Comparison of ENCODE assay signal across 34 cellular contexts in genomic region chr4:73345399-73345975, GRCh38. TPM values are rescaled to one million over a fixed set of nuclear protein-coding genes. Genes with fewer than 3 reads are reported as not detected.
DNase-seq lines count a peak whose midpoint lies in the region; ATAC-seq, FAIRE-seq and TF ChIP-seq lines count a peak whose summit lies in the region.
"Had no signal": no experiment of that assay in that cellular context is flagged by ENCODE, and none has a peak within 500 bp of the region (broad histone marks: within the 10 kb centered on the region; RNA-seq: fewer than 3 reads in every experiment).

No MANE protein-coding gene starts in this region.

- CTCF ChIA-PET in HepG2 (lab: Yijun Ruan, JAX; ENCODE audit: low intra/inter-chr PET ratio, low total read pairs) = no interaction called here

- H2AFZ ChIP-seq in HepG2 (ENCODE audit: low read length) = no peak overlapping the region
- H2AFZ ChIP-seq: GM23248 had no signal

- in situ Hi-C loops in HepG2 (cut with HindIII; ENCODE audit: extremely low pct_ligation_motif_present, low pct_unique_long_range_greater_than_20kb) = loop anchor here (25.0 kb wide), 1 partner anchor 242 kb away; no protein-coding TSS in a partner anchor

- peak in 1 of 2 experiments; percentile 48; a peak in 1 of 4 replicates for TF ChIP-seq POLR2A in HepG2 (IDR thresholded peaks at IDR 0.05; ENCODE audit: insufficient read depth in 1 of 2, low read depth in 2 of 2, low read length in 2 of 2)

- peak; percentile 37 for FAIRE-seq in HepG2 (lab: Jason Lieb, UNC)
- FAIRE-seq: endothelial cell of umbilical vein, G401.6 had no signal

- H3K4me1 ChIP-seq in HUES48 (ENCODE audit: control insufficient read depth, insufficient read depth, low read length) (peaks cover 18% of the 10 kb centered on the region), HepG2 (ENCODE audit: insufficient read depth, low read length) (peaks cover 95% of the 10 kb centered on the region)
- H3K4me1 ChIP-seq: BE2C, breast epithelium, gastroesophageal sphincter, prostate gland, sigmoid colon, tibial artery had no signal

- H3K9me3 ChIP-seq in HUES48 (ENCODE audit: control insufficient read depth, insufficient read depth, low read length) (no peaks in the 10 kb centered on the region), HepG2 (ENCODE audit: low read length) (no peaks in the 10 kb centered on the region), T-helper 17 cell (ENCODE audit: control insufficient read depth, low read length, poor library complexity, severe bottlenecking) (no peaks in the 10 kb centered on the region)
- H3K9me3 ChIP-seq: BE2C, breast epithelium, gastroesophageal sphincter, prostate gland, sigmoid colon, tibial artery had no signal

- no TSS peak for BruUV-seq in HepG2 (replicated peaks; lab: Mats Ljungman, UMichigan)

- H3K36me3 Mint-ChIP-seq in T-helper 17 cell (ENCODE audit: low read depth) = peaks cover 2% of the 10 kb centered on the region
- H3K36me3 Mint-ChIP-seq: CD8-positive, alpha-beta T cell; naive thymus-derived CD4-positive, alpha-beta T cell had no signal

- TF ChIP-seq CTCF in 22Rv1 (IDR thresholded peaks at IDR 0.05) = no peak
- no peak for TF ChIP-seq CTCF in choroid plexus epithelial cell (conservative IDR thresholded peaks at IDR 0.05; ENCODE audit: low read depth, low read length)
- TF ChIP-seq CTCF in HepG2 (CRISPR knock-in tag; IDR thresholded peaks at IDR 0.05) = no peak

- intact Hi-C loops in HepG2 (cut with micrococcal nuclease; ENCODE audit: unreplicated experiment) = loop anchor here (1.0 to 5.0 kb wide), 4 partner anchors 42 to 87 kb away; no protein-coding TSS in a partner anchor

- H3K27ac Mint-ChIP-seq in T-helper 17 cell = no peak overlapping the region
- H3K27ac Mint-ChIP-seq: activated CD4-positive, alpha-beta memory T cell treated with anti-CD3 and anti-CD28 coated beads, Interleukin-2, amount 10 ng/mL, durations not matched to agents 7 days and 5 days; CD8-positive, alpha-beta T cell had no signal

- ATAC-seq in HepG2 (peak; percentile 76), HG02642 (IDR thresholded peaks at IDR 0.05; ENCODE audit: poor library complexity, unreplicated experiment) (no peak), T-helper 17 cell (no peak)
- ATAC-seq: CD8-positive, alpha-beta T cell; gastroesophageal sphincter; K562; naive thymus-derived CD4-positive, alpha-beta T cell had no signal

- peaks cover 49% of the 10 kb centered on the region for H3K79me2 ChIP-seq in HepG2 (ENCODE audit: insufficient read depth, low read length)

- peak overlapping the region; percentile 72 for H3K4me2 ChIP-seq in HepG2 (ENCODE audit: low read depth, low read length)

- no peak overlapping the region for H3K4me3 Mint-ChIP-seq in T-helper 17 cell
- H3K4me3 Mint-ChIP-seq: activated CD4-positive, alpha-beta memory T cell treated with anti-CD3 and anti-CD28 coated beads, Interleukin-2, amount 10 ng/mL, durations not matched to agents 7 days and 5 days; CD8-positive, alpha-beta T cell; naive thymus-derived CD4-positive, alpha-beta T cell had no signal

- no peaks in the 10 kb centered on the region for H3K36me3 ChIP-seq in HUES48 (ENCODE audit: control insufficient read depth, insufficient read depth, low read length)
- H3K36me3 ChIP-seq in HepG2 (replicated peaks in 1 of 2; ENCODE audit: control insufficient read depth in 1 of 2, insufficient read depth in 2 of 2, low read length in 2 of 2) = no peaks in the 10 kb centered on the region
- H3K36me3 ChIP-seq: BE2C, breast epithelium, gastroesophageal sphincter, prostate gland, sigmoid colon, tibial artery had no signal

- H3K27me3 ChIP-seq in HUES48 (ENCODE audit: control insufficient read depth, insufficient read depth, low read length) (no peaks in the 10 kb centered on the region), HepG2 (ENCODE audit: control insufficient read depth in 1 of 2, insufficient read depth in 2 of 2, low read length in 2 of 2) (no peaks in the 10 kb centered on the region)
- H3K27me3 ChIP-seq: BE2C, breast epithelium, gastroesophageal sphincter, sigmoid colon, tibial artery had no signal

- POLR2A ChIA-PET in HepG2 (lab: Yijun Ruan, JAX) = interaction anchor here (0.7 to 4.2 kb wide), 17 partner anchors 21 to 112 kb away, joined by 3 to 39 read pairs (median 4); partner anchors contain the start of genes ALB and ANKRD17

- no peaks in the 10 kb centered on the region for H4K20me1 ChIP-seq in HepG2 (ENCODE audit: insufficient read depth, low read length)

- H3K27ac ChIP-seq in 22Rv1 = peak overlapping the region; percentile 69
- peak overlapping the region; percentile 22 for H3K27ac ChIP-seq in HUES48 (ENCODE audit: low read depth, low read length)
- H3K27ac ChIP-seq in HepG2 (ENCODE audit: extremely low read length, insufficient read depth, low read length) = peak overlapping the region; percentile 91
- H3K27ac ChIP-seq: breast epithelium, gastroesophageal sphincter, GM23248, prostate gland, sigmoid colon, tibial artery had no signal

- peak; percentile 5 for DNase-seq in choroid plexus epithelial cell (ENCODE audit: low read depth)
- DNase-seq in HepG2 (ENCODE audit: low spot score) = peak; percentile 93
- DNase-seq in DMS 273 (lab: John Stamatoyannopoulos, UW; ENCODE audit: unreplicated experiment) = no peak
- DNase-seq in SIG-M5 (lab: John Stamatoyannopoulos, UW) = no peak
- DNase-seq in T-helper 17 cell = no peak
- DNase-seq: activated CD4-positive, alpha-beta memory T cell treated with anti-CD3 and anti-CD28 coated beads, Interleukin-2, amount 10 ng/mL, durations not matched to agents 7 days and 5 days; activated CD8-positive, alpha-beta memory T cell treated with anti-CD3 and anti-CD28 coated beads, Interleukin-2, amount 50 U/mL, for 4 hours; activated naive CD4-positive, alpha-beta T cell treated with anti-CD3 and anti-CD28 coated beads, Interleukin-2, amount 50 U/mL, for 16 hours; amygdala; BE2C; CD8-positive, alpha-beta T cell; GM23248; hypothalamus; midbrain; naive thymus-derived CD4-positive, alpha-beta T cell; NCI-H1930; NCI-H526; Right ventricle myocardium superior; sigmoid colon; stimulated activated CD4-positive, alpha-beta T cell treated with anti-CD3 and anti-CD28 coated beads, Interleukin-4, amount 100 ng/mL, for 24 hours; tibial artery had no signal

- 0 out of 2 replicates have a peak, but pooled peaks have one; percentile 17 for TF ChIP-seq RAD21 in HepG2 (CRISPR knock-in tag; IDR thresholded peaks at IDR 0.05)

- H3K27me3 Mint-ChIP-seq in T-helper 17 cell = peaks cover 14% of the 10 kb centered on the region

- H3K4me3 ChIP-seq in HUES48 (ENCODE audit: low read depth, low read length) (no peak overlapping the region), choroid plexus epithelial cell (ENCODE audit: low read depth, low read length) (no peak overlapping the region), HepG2 (replicated peaks in 1 of 3; ENCODE audit: insufficient read depth in 1 of 3, low read depth in 2 of 3, low read length in 3 of 3) (peak overlapping the region in 2 of 3 experiments; percentile 48 to 51; a peak in 3 of 6 replicates)
- H3K4me3 ChIP-seq: breast epithelium, gastroesophageal sphincter, GM23248, K562, prostate gland, sigmoid colon, tibial artery had no signal

- TF ChIP-seq EP300 in HepG2 (IDR thresholded peaks at IDR 0.05; ENCODE audit: low read depth in 2 of 2, low read length in 2 of 2) (peak in 1 of 2 experiments; percentile 92; a peak in 3 of 4 replicates), HepG2 (CRISPR knock-in tag; IDR thresholded peaks at IDR 0.05; ENCODE audit: borderline replicate concordance) (peak; percentile 66; the same call in 1 of the 2 replicates)

- 0% methylated on average over 4 of the region's 4 CpGs for WGBS in HepG2 (ENCODE audit: low lambda C conversion rate)

- no peaks in the 10 kb centered on the region for H3K4me1 Mint-ChIP-seq in T-helper 17 cell
- H3K4me1 Mint-ChIP-seq: activated CD4-positive, alpha-beta memory T cell treated with anti-CD3 and anti-CD28 coated beads, Interleukin-2, amount 10 ng/mL, durations not matched to agents 7 days and 5 days; naive thymus-derived CD4-positive, alpha-beta T cell had no signal

- H3K9ac ChIP-seq in HUES48 (ENCODE audit: low read depth, low read length) (no peak overlapping the region), HepG2 (ENCODE audit: insufficient read depth, low read depth, low read length) (peak overlapping the region; percentile 69)
- H3K9ac ChIP-seq: GM23248 had no signal

TF ChIP-seq in HepG2, 621 proteins besides CTCF, POLR2A, EP300 and RAD21 (continues in another document):
- TF ChIP-seq ZNF576 (CRISPR knock-in tag; IDR thresholded peaks at IDR 0.05) (no peak), ZNF75D (CRISPR knock-in tag; IDR thresholded peaks at IDR 0.05; ENCODE audit: borderline replicate concordance) (no peak), SIN3A (IDR thresholded peaks at IDR 0.05; ENCODE audit: borderline replicate concordance, low read depth, low read length) (no peak), ZNF557 (CRISPR knock-in tag; IDR thresholded peaks at IDR 0.05) (no peak), ZNF749 (CRISPR knock-in tag; IDR thresholded peaks at IDR 0.05; ENCODE audit: borderline replicate concordance) (no peak)

RNA-seq across cellular contexts. Expression of gene ALB, which starts 58.6 kb away (rescaled TPM):
- total RNA-seq in HepG2 (2016; rRNA removed; fragmentation: Illumina TruSeq; extraction: Trizol) = 10,101 and 22,625 TPM in 2 replicates
- 1,763 and 1,983 TPM in 2 replicates for total RNA-seq in HepG2 (2016; cell fraction: cytosol; rRNA removed; fragmentation: Illumina TruSeq; extraction: Trizol; ENCODE audit: low read depth)
- 10,071 and 21,691 TPM in 2 replicates for total RNA-seq in HepG2 (2016; cell fraction: insoluble cytoplasmic fraction; rRNA removed; fragmentation: Illumina TruSeq; extraction: Trizol)
- total RNA-seq in HepG2 (2016; cell fraction: membrane; rRNA removed; fragmentation: Illumina TruSeq; extraction: Trizol) = 2,665 and 3,098 TPM in 2 replicates
- 14,455 and 17,797 TPM in 2 replicates for total RNA-seq in HepG2 (2016; cell fraction: nucleus; rRNA removed; fragmentation: Illumina TruSeq; extraction: Trizol)
- 22,205 and 22,259 TPM in 2 replicates for polyA plus RNA-seq in HepG2 (2011; rRNA removed)
- 10,343 and 19,758 TPM in 2 replicates for polyA plus RNA-seq in HepG2 (2011; cell fraction: cytosol; rRNA removed)
- 4,838 and 7,133 TPM in 2 replicates for polyA plus RNA-seq in HepG2 (2011; cell fraction: nucleus; rRNA removed)
- 30,113 and 41,157 TPM in 2 replicates for polyA plus RNA-seq in HepG2 (2012)
- 1,641 and 1,730 TPM in 2 replicates for polyA plus RNA-seq in HepG2 (2016; cell fraction: cytosol; fragmentation: Illumina TruSeq; extraction: Trizol; ENCODE audit: low read depth)
- 9,271 and 9,564 TPM in 2 replicates for polyA plus RNA-seq in HepG2 (2016; cell fraction: insoluble cytoplasmic fraction; fragmentation: Illumina TruSeq; extraction: Trizol; ENCODE audit: low read depth)
- 1,898 and 2,256 TPM in 2 replicates for polyA plus RNA-seq in HepG2 (2016; cell fraction: membrane; fragmentation: Illumina TruSeq; extraction: Trizol; ENCODE audit: low read depth)
- 21,168 and 22,798 TPM in 2 replicates for polyA plus RNA-seq in HepG2 (2016; cell fraction: nucleus; fragmentation: Illumina TruSeq; extraction: Trizol; ENCODE audit: insufficient read depth, low read depth)
- 2.4 and 3,693 TPM in 2 replicates for polyA minus RNA-seq in HepG2 (2011; rRNA and poly(A)+ RNA removed; ENCODE audit: low replicate concordance)
- 6,095 and 10,549 TPM in 2 replicates for polyA minus RNA-seq in HepG2 (2011; cell fraction: cytosol; rRNA and poly(A)+ RNA removed)
- polyA minus RNA-seq in HepG2 (2011; cell fraction: nucleus; rRNA and poly(A)+ RNA removed) = 3,995 and 8,747 TPM in 2 replicates
- not detected for total RNA-seq in T-helper 17 cell
- total RNA-seq: activated CD4-positive, alpha-beta memory T cell treated with anti-CD3 and anti-CD28 coated beads, Interleukin-2, amount 10 ng/mL, durations not matched to agents 7 days and 5 days; endothelial cell of umbilical vein; fibroblast of lung; GM23248; HT-29; MCF 10A; sigmoid colon; T-helper 2 cell treated with Interferon-gamma antibody and Interleukin-4, amounts not matched to agents 100 ng/mL and 5 ng/mL, for 36 hours had no signal
- polyA plus RNA-seq: endothelial cell of umbilical vein; GM23248; naive thymus-derived CD4-positive, alpha-beta T cell had no signal

Comparison
In these comparisons a context has a peak if more than half of its experiments do, and no peak if none do; other contexts are left out.
1. H3K27ac ChIP-seq: peak in every context shown above with its lines; median percentile 91 in HepG2; 69 in 22Rv1; 22 in HUES48.
2. H3K4me3 ChIP-seq: peak in HepG2 (2 of 3); none in HUES48 (single experiment) and choroid plexus epithelial cell (single experiment).
3. DNase-seq: peak in choroid plexus epithelial cell (single experiment) and HepG2 (single experiment); none in DMS 273 (single experiment), SIG-M5 (single experiment) and T-helper 17 cell (0 of 3).
4. RNA of gene ALB, which starts 58.6 kb away (total RNA-seq): 1,763 to 22,625 TPM in HepG2; not detected in T-helper 17 cell; every median in the first group is over 1,000 times any median in the second.